ENCODE assay signal across 9 cellular contexts in genomic region chr17:76868669-76869208, GRCh38. TPM values are rescaled to one million over a fixed set of nuclear protein-coding genes. Genes with fewer than 3 reads are reported as not detected.
DNase-seq lines count a peak whose midpoint lies in the region; ATAC-seq and TF ChIP-seq lines count a peak whose summit lies in the region.
"Had no signal": no experiment of that assay in that cellular context is flagged by ENCODE, and none has a peak within 500 bp of the region (broad histone marks: within the 10 kb centered on the region; RNA-seq: fewer than 3 reads in every experiment).

No MANE protein-coding gene starts in this region.

- no peak overlapping the region for H3K27ac ChIP-seq in gastroesophageal sphincter

- CTCF ChIA-PET in T-cell (lab: Charles Lee) = interaction anchor here (1.2 to 1.7 kb wide), 2 partner anchors 188 kb away, joined by 5 to 30 read pairs; no protein-coding TSS in a partner anchor

- no peaks in the 10 kb centered on the region for H3K36me3 Mint-ChIP-seq in T-cell
- no peaks in the 10 kb centered on the region for H3K36me3 Mint-ChIP-seq in stimulated activated effector memory CD8-positive, alpha-beta T cell treated with anti-CD3 and anti-CD28 coated beads, Interleukin-12 subunit alpha, Interleukin-12 subunit beta, amount 100 ng/mL, for 72 hours
- H3K36me3 Mint-ChIP-seq: CD4-positive, CD25-positive, alpha-beta regulatory T cell had no signal

- no peaks in the 10 kb centered on the region for H3K9me3 ChIP-seq in gastroesophageal sphincter

- no peak for TF ChIP-seq POLR2A in gastroesophageal sphincter (IDR thresholded peaks at IDR 0.05)

- peaks cover 0 to 29% (median 18%) of the 10 kb centered on the region in 3 donors for H3K4me1 ChIP-seq in gastroesophageal sphincter

- peak overlapping the region in 1 of 2 donors; percentile 54 for H3K4me3 ChIP-seq in gastroesophageal sphincter

- H3K27me3 ChIP-seq in gastroesophageal sphincter = peaks cover 87% of the 10 kb centered on the region

- H3K36me3 ChIP-seq in gastroesophageal sphincter = no peaks in the 10 kb centered on the region

- WGBS in gastroesophageal sphincter (ENCODE audit: low coverage in 1 of 2), 2 donors = no CpG with 5 or more reads among the region's 68 CpGs

- H3K4me1 Mint-ChIP-seq in T-cell = peaks cover 6 to 16% (median 11%) of the 10 kb centered on the region in 3 donors
- H3K4me1 Mint-ChIP-seq in stimulated activated effector memory CD8-positive, alpha-beta T cell treated with anti-CD3 and anti-CD28 coated beads, Interleukin-12 subunit alpha, Interleukin-12 subunit beta, amount 100 ng/mL, for 72 hours = peaks cover 13% of the 10 kb centered on the region

- peak overlapping the region; percentile 22 to 52 (median 50) for H3K4me3 Mint-ChIP-seq in T-cell
- H3K4me3 Mint-ChIP-seq in stimulated activated effector memory CD8-positive, alpha-beta T cell treated with anti-CD3 and anti-CD28 coated beads, Interleukin-12 subunit alpha, Interleukin-12 subunit beta, amount 100 ng/mL, for 72 hours = peak overlapping the region; percentile 29

- peak; percentile 61 for DNase-seq in NCI-H2227 (lab: John Stamatoyannopoulos, UW; ENCODE audit: unreplicated experiment)
- DNase-seq in NCI-H2227 treated with DMSO at 0.1 percent for 48 hours (lab: John Stamatoyannopoulos, UW) = no peak
- DNase-seq in T-cell = peak in 4 of 34 experiments; percentile 8 to 29 (median 14)
- DNase-seq in stimulated activated effector memory CD8-positive, alpha-beta T cell treated with anti-CD3 and anti-CD28 coated beads, Interleukin-12 subunit alpha, Interleukin-12 subunit beta, amount 100 ng/mL, for 72 hours (ENCODE audit: low spot score in 2 of 2) = peak in 1 of 2 donors; percentile 6
- DNase-seq in GDM1 (lab: John Stamatoyannopoulos, UW) = no peak
- no peak for DNase-seq in RKO (ENCODE audit: low spot score)

- ATAC-seq in T-cell (replicated peaks in 1 of 4) (peak in 2 of 4 experiments; percentile 32 to 41), gastroesophageal sphincter (peak; percentile 13), GM21381 (IDR thresholded peaks at IDR 0.05; ENCODE audit: unreplicated experiment) (no peak)
- ATAC-seq in stimulated activated effector memory CD8-positive, alpha-beta T cell treated with anti-CD3 and anti-CD28 coated beads, Interleukin-12 subunit alpha, Interleukin-12 subunit beta, amount 100 ng/mL, for 72 hours = peak; percentile 19

- POLR2A ChIA-PET in T-cell (lab: Charles Lee) = interaction anchor here in 1 of 2 donors (0.5 kb wide), 1 partner anchor 407 kb away, joined by 13 read pairs; no protein-coding TSS in a partner anchor

- peak overlapping the region in 1 of 2 donors; percentile 58 for H3K27ac Mint-ChIP-seq in T-cell
- H3K27ac Mint-ChIP-seq in stimulated activated effector memory CD8-positive, alpha-beta T cell treated with anti-CD3 and anti-CD28 coated beads, Interleukin-12 subunit alpha, Interleukin-12 subunit beta, amount 100 ng/mL, for 72 hours = no peak overlapping the region
- H3K27ac Mint-ChIP-seq: CD4-positive, CD25-positive, alpha-beta regulatory T cell had no signal

- H3K9me3 Mint-ChIP-seq in T-cell = no peaks in the 10 kb centered on the region
- H3K9me3 Mint-ChIP-seq in stimulated activated effector memory CD8-positive, alpha-beta T cell treated with anti-CD3 and anti-CD28 coated beads, Interleukin-12 subunit alpha, Interleukin-12 subunit beta, amount 100 ng/mL, for 72 hours = no peaks in the 10 kb centered on the region
- H3K9me3 Mint-ChIP-seq: CD4-positive, CD25-positive, alpha-beta regulatory T cell had no signal

- TF ChIP-seq CTCF in gastroesophageal sphincter (IDR thresholded peaks at IDR 0.05) = no peak

- no peak for TF ChIP-seq EP300 in gastroesophageal sphincter (IDR thresholded peaks at IDR 0.05)

- H3K27me3 Mint-ChIP-seq in T-cell = peaks cover 21 to 31% of the 10 kb centered on the region in 2 donors

RNA-seq across cellular contexts. Expression of gene MGAT5B, which starts 0.5 kb away (rescaled TPM):
- total RNA-seq in T-cell (1 to 10 TPM in 2 of 5 donors, under 1 TPM in 3; 0.15 to 2.4 (median 0.79) TPM), gastroesophageal sphincter (under 1 TPM; 0.12 to 0.81 (median 0.29) TPM)
- total RNA-seq: CD4-positive, CD25-positive, alpha-beta regulatory T cell had no signal
